ENCODE assay signal across 21 cellular contexts in the genomic region with DNA sequence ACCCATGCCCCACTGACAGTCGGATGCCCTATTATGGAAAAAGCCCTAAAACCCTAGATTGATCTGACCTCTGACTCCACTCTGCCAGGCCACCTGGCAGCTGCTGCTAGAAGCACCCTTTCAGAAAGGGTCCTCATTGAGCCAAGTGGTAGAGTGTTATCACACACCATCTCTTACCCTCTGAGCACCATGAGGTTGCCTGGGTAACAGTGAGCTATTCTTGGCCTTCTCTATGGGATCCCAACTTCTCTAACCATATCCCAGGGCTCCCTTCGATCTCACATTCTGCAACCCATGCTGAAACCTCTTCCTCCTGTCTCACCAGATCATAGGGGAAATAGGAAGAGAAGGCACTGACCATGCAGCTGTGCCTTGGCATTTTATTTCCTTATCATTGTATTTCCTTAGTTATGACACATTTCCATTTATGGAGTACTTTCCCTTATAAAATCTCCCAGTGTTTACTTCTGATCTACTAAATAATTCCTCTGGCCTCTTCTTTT. TPM values are rescaled to one million over a fixed set of nuclear protein-coding genes. Genes with fewer than 3 reads are reported as not detected.
DNase-seq lines count a peak whose midpoint lies in the region; TF ChIP-seq lines count a peak whose summit lies in the region.
"Had no signal": no experiment of that assay in that cellular context is flagged by ENCODE, and none has a peak within 500 bp of the region (broad histone marks: within the 10 kb centered on the region; RNA-seq: fewer than 3 reads in every experiment).

No MANE protein-coding gene starts in this region.

- H3K27ac Mint-ChIP-seq in mesothelial cell of epicardium (peak overlapping the region; percentile 29), osteocyte (ENCODE audit: unreplicated experiment) (no peak overlapping the region)
- H3K27ac Mint-ChIP-seq: CD4-positive, alpha-beta T cell had no signal

- H3K27me3 Mint-ChIP-seq in mesothelial cell of epicardium (ENCODE audit: low read depth) (no peaks in the 10 kb centered on the region), osteocyte (ENCODE audit: unreplicated experiment) (peaks cover 25% of the 10 kb centered on the region)
- H3K27me3 Mint-ChIP-seq: CD4-positive, alpha-beta T cell had no signal

- TF ChIP-seq CTCF in cardiac muscle cell (IDR thresholded peaks at IDR 0.05; ENCODE audit: low read depth, low read length) (no peak), left ventricle myocardium inferior (IDR thresholded peaks at IDR 0.05; ENCODE audit: borderline replicate concordance) (no peak), VCaP (conservative IDR thresholded peaks at IDR 0.05) (no peak), mesothelial cell of epicardium (IDR thresholded peaks at IDR 0.05; ENCODE audit: unreplicated experiment) (no peak), osteocyte (IDR thresholded peaks at IDR 0.05) (no peak)

- H3K4me3 ChIP-seq in cardiac muscle cell (no peak overlapping the region), left ventricle myocardium inferior (no peak overlapping the region)
- H3K4me3 ChIP-seq: BLaER1, GM12878, GM23248, HAP-1, SJCRH30 had no signal

- intact Hi-C loops in left ventricle myocardium inferior (cut with micrococcal nuclease) = no loop called here

- H3K9me3 ChIP-seq in cardiac muscle cell (ENCODE audit: low read depth) (no peaks in the 10 kb centered on the region), left ventricle myocardium inferior (replicated peaks) (no peaks in the 10 kb centered on the region)
- H3K9me3 ChIP-seq: BLaER1, HAP-1, SJCRH30 had no signal

- H3K27me3 ChIP-seq in cardiac muscle cell (no peaks in the 10 kb centered on the region), left ventricle myocardium inferior (ENCODE audit: low read depth) (no peaks in the 10 kb centered on the region)
- H3K27me3 ChIP-seq: BLaER1, SJCRH30 had no signal

- H3K27ac ChIP-seq in cardiac muscle cell (peak overlapping the region; percentile 88), left ventricle myocardium inferior (replicated peaks) (no peak overlapping the region), VCaP (peak overlapping the region; percentile 63)
- H3K27ac ChIP-seq: BLaER1, GM23248, SJCRH30 had no signal

- DNase-seq in cardiac muscle cell (ENCODE audit: low read depth in 1 of 2, low spot score in 1 of 2) (no peak), left ventricle myocardium inferior (no peak), mesothelial cell of epicardium (ENCODE audit: low spot score in 2 of 2, unreplicated experiment in 2 of 2) (no peak), osteocyte (ENCODE audit: extremely low spot score, unreplicated experiment) (no peak), NCI-H774 (lab: John Stamatoyannopoulos, UW) (no peak), T-helper 1 cell (no peak)
- DNase-seq: ACHN; CD4-positive, alpha-beta T cell; COR-L47; DND-41; GM23248; Karpas-422; NCI-H2029 treated with DMSO at 0.1 percent for 48 hours; NCI-H2171 treated with DMSO at 0.1 percent for 48 hours; NCI-H526 treated with DMSO at 0.1 percent for 48 hours; NK-92 treated with Interleukin-12 subunit alpha and Interleukin-12 subunit beta, amount 100 ng/mL, for 24 hours; SJCRH30 had no signal

- H3K4me1 ChIP-seq in cardiac muscle cell (ENCODE audit: low read depth) (peaks cover 40% of the 10 kb centered on the region), left ventricle myocardium inferior (peaks cover 21% of the 10 kb centered on the region)
- H3K4me1 ChIP-seq: BLaER1, HAP-1, SJCRH30 had no signal

- no peaks in the 10 kb centered on the region for H3K36me3 ChIP-seq in cardiac muscle cell
- no peaks in the 10 kb centered on the region for H3K36me3 ChIP-seq in left ventricle myocardium inferior
- H3K36me3 ChIP-seq: HAP-1, SJCRH30 had no signal

- no peak overlapping the region for H3K4me3 Mint-ChIP-seq in mesothelial cell of epicardium
- no peak overlapping the region for H3K4me3 Mint-ChIP-seq in osteocyte (ENCODE audit: unreplicated experiment)
- H3K4me3 Mint-ChIP-seq: CD4-positive, alpha-beta T cell had no signal

- H3K4me1 Mint-ChIP-seq in mesothelial cell of epicardium = peaks cover 48% of the 10 kb centered on the region
- no peaks in the 10 kb centered on the region for H3K4me1 Mint-ChIP-seq in osteocyte (ENCODE audit: unreplicated experiment)

- H3K36me3 Mint-ChIP-seq in mesothelial cell of epicardium (peaks cover 11% of the 10 kb centered on the region), osteocyte (ENCODE audit: unreplicated experiment) (no peaks in the 10 kb centered on the region)

- H3K9me3 Mint-ChIP-seq in mesothelial cell of epicardium (no peaks in the 10 kb centered on the region), osteocyte (ENCODE audit: unreplicated experiment) (no peaks in the 10 kb centered on the region)
- H3K9me3 Mint-ChIP-seq: CD4-positive, alpha-beta T cell had no signal

RNA-seq across cellular contexts. Expression of a gene that starts 52.7 kb away (rescaled TPM):
- 19.9 and 32.5 TPM in 2 replicates for total RNA-seq in cardiac muscle cell
- 54.4 and 71.5 TPM in 2 replicates for polyA plus RNA-seq in cardiac muscle cell
- total RNA-seq in left ventricle myocardium inferior = 10.8 TPM
- 163 to 179 TPM (median 166 TPM) in 3 replicates for total RNA-seq in mesothelial cell of epicardium
- not detected in 2 replicates for total RNA-seq in osteocyte
- total RNA-seq: GM12878, GM23248 had no signal
- polyA plus RNA-seq: GM12878, GM23248 had no signal

Comparison
In these comparisons a context has a peak if more than half of its experiments do, and no peak if none do; other contexts are left out.
1. RNA of a gene that starts 52.7 kb away (total RNA-seq): 163 to 179 TPM in mesothelial cell of epicardium, 19.9 to 32.5 TPM in cardiac muscle cell and 10.8 TPM in left ventricle myocardium inferior (single experiment); not detected in osteocyte; every median in the first group is over 10 times any median in the second.